35 cellular contexts compared by ENCODE assay signal in genomic region chr11:31767066-31767465, GRCh38. TPM values are rescaled to one million over a fixed set of nuclear protein-coding genes. Genes with fewer than 3 reads are reported as not detected.
"Had no signal": no experiment of that assay in that cellular context is flagged by ENCODE, and none has a peak within 500 bp of the region (broad histone marks: within the 10 kb centered on the region; RNA-seq: fewer than 3 reads in every experiment).

No MANE protein-coding gene starts in this region.

- H3K9me3 Mint-ChIP-seq: activated B cell treated with CpG ODN at 0.5 μM for 24 hours; activated CD4-positive, alpha-beta memory T cell treated with anti-CD3 and anti-CD28 coated beads for 36 hours; activated CD4-positive, alpha-beta T cell treated with anti-CD3 and anti-CD28 coated beads, Interleukin-2, amount 10 ng/mL, durations not matched to agents 24 days and 14 days; activated CD8-positive, alpha-beta T cell treated with anti-CD3 and anti-CD28 coated beads for 36 hours; activated naive CD4-positive, alpha-beta T cell treated with anti-CD3 and anti-CD28 coated beads for 36 hours; activated naive CD4-positive, alpha-beta T cell treated with anti-CD3 and anti-CD28 coated beads, Interleukin-2, amount 50 U/mL, for 72 hours; activated naive CD8-positive, alpha-beta T cell treated with anti-CD3 and anti-CD28 coated beads for 36 hours; activated T-cell treated with anti-CD3 and anti-CD28 coated beads, Interleukin-2, amount 50 U/mL, for 4 hours; activated T-cell treated with anti-CD3 and anti-CD28 coated beads, Interleukin-2, amount 50 U/mL, for 72 hours; activated T-helper 1 cell treated with anti-CD3 and anti-CD28 coated beads, Interleukin-12 subunit alpha, Interleukin-12 subunit beta, Interleukin-2, Interleukin-4 antibody, amounts not matched to agents 30 ng/mL and 10 ng/mL and 1 ng/mL, durations not matched to agents 14 hours and 24 hours and 36 hours; activated T-helper 17 cell treated with anti-CD3 and anti-CD28 coated beads, Interleukin-2, amount 50 U/mL, for 72 hours; central memory CD8-positive, alpha-beta T cell; T-helper 1 cell treated with Interleukin-12 subunit alpha and Interleukin-12 subunit beta and Interleukin-4 antibody, amounts not matched to agents 30 μg/mL and 1 μg/mL, for 36 hours; T-helper 2 cell treated with Interferon-gamma antibody and Interleukin-4, amounts not matched to agents 5 μg/mL and 100 μg/mL, for 36 hours had no signal

- H3K36me3 Mint-ChIP-seq: activated CD4-positive, alpha-beta memory T cell treated with anti-CD3 and anti-CD28 coated beads for 36 hours; activated naive CD8-positive, alpha-beta T cell treated with anti-CD3 and anti-CD28 coated beads for 36 hours had no signal

- H3K36me3 ChIP-seq: adrenal gland, brain microvascular endothelial cell, breast epithelium had no signal

- H3K27ac ChIP-seq: adrenal gland, brain microvascular endothelial cell, breast epithelium, VCaP had no signal

- H3K4me1 Mint-ChIP-seq: activated B cell treated with CpG ODN at 0.5 μM for 24 hours; activated CD4-positive, alpha-beta T cell treated with anti-CD3 and anti-CD28 coated beads, Interleukin-2, amount 10 ng/mL, durations not matched to agents 24 days and 14 days; activated naive CD8-positive, alpha-beta T cell treated with anti-CD3 and anti-CD28 coated beads for 36 hours; activated T-helper 17 cell treated with anti-CD3 and anti-CD28 coated beads, Interleukin-2, amount 50 U/mL, for 72 hours; central memory CD8-positive, alpha-beta T cell had no signal

- DNase-seq: activated B cell treated with CpG ODN at 0.5 μM for 24 hours; activated CD4-positive, alpha-beta memory T cell treated with anti-CD3 and anti-CD28 coated beads for 36 hours; activated CD4-positive, alpha-beta T cell treated with anti-CD3 and anti-CD28 coated beads for 4 hours; activated CD4-positive, alpha-beta T cell treated with anti-CD3 and anti-CD28 coated beads, Interleukin-2, amount 10 ng/mL, durations not matched to agents 24 days and 14 days; activated CD4-positive, alpha-beta T cell treated with anti-CD3 and anti-CD28 coated beads, Interleukin-2, amount 50 U/mL, for 1 hour; activated CD4-positive, alpha-beta T cell treated with anti-CD3 and anti-CD28 coated beads, Interleukin-2, amount 50 U/mL, for 4 hours; activated CD4-positive, CD25-positive, alpha-beta regulatory T cell treated with anti-CD3 and anti-CD28 coated beads, Interleukin-2, amount 50 U/mL, for 72 hours; activated CD8-positive, alpha-beta memory T cell treated with anti-CD3 and anti-CD28 coated beads, Interleukin-2, amount 50 U/mL, for 4 hours; activated CD8-positive, alpha-beta T cell treated with anti-CD3 and anti-CD28 coated beads for 36 hours; activated effector memory CD4-positive, alpha-beta T cell treated with anti-CD3 and anti-CD28 coated beads, Interleukin-2, amount 50 U/mL, for 16 hours; activated gamma-delta T cell treated with Interleukin-2 at 50 U/mL for 16 hours; activated naive CD4-positive, alpha-beta T cell; activated naive CD4-positive, alpha-beta T cell treated with anti-CD3 and anti-CD28 coated beads for 36 hours; activated naive CD4-positive, alpha-beta T cell treated with anti-CD3 and anti-CD28 coated beads, Interleukin-2, amount 50 U/mL, for 16 hours; activated naive CD8-positive, alpha-beta T cell treated with anti-CD3 and anti-CD28 coated beads for 36 hours; activated T-cell treated with anti-CD3 and anti-CD28 coated beads for 4 hours; activated T-cell treated with anti-CD3 and anti-CD28 coated beads, Interleukin-2, amount 50 U/mL, for 1 hour; activated T-cell treated with anti-CD3 and anti-CD28 coated beads, Interleukin-2, amount 50 U/mL, for 4 hours; activated T-cell treated with anti-CD3 and anti-CD28 coated beads, Interleukin-2, amount 50 U/mL, for 72 hours; adrenal gland; amniotic stem cell; aorta; brain microvascular endothelial cell; T-helper 1 cell; T-helper 2 cell; T-helper 9 cell had no signal

- H3K4me1 ChIP-seq: adrenal gland, breast epithelium had no signal

- H3K4me3 ChIP-seq: adrenal gland, breast epithelium had no signal

- H3K27me3 Mint-ChIP-seq: activated B cell treated with CpG ODN at 0.5 μM for 24 hours; activated CD4-positive, alpha-beta memory T cell treated with anti-CD3 and anti-CD28 coated beads for 36 hours; activated CD4-positive, alpha-beta T cell treated with anti-CD3 and anti-CD28 coated beads, Interleukin-2, amount 10 ng/mL, durations not matched to agents 24 days and 14 days; activated CD8-positive, alpha-beta T cell treated with anti-CD3 and anti-CD28 coated beads for 36 hours; activated naive CD8-positive, alpha-beta T cell treated with anti-CD3 and anti-CD28 coated beads for 36 hours; activated T-helper 17 cell treated with anti-CD3 and anti-CD28 coated beads, Interleukin-2, amount 50 U/mL, for 72 hours; central memory CD8-positive, alpha-beta T cell had no signal

- H3K9me3 ChIP-seq: breast epithelium had no signal

- H3K27ac Mint-ChIP-seq: activated B cell treated with CpG ODN at 0.5 μM for 24 hours; activated CD4-positive, alpha-beta memory T cell treated with anti-CD3 and anti-CD28 coated beads for 36 hours; activated CD4-positive, alpha-beta T cell treated with anti-CD3 and anti-CD28 coated beads, Interleukin-2, amount 10 ng/mL, durations not matched to agents 24 days and 14 days; activated CD8-positive, alpha-beta T cell treated with anti-CD3 and anti-CD28 coated beads for 36 hours; activated naive CD4-positive, alpha-beta T cell treated with anti-CD3 and anti-CD28 coated beads for 36 hours; activated naive CD4-positive, alpha-beta T cell treated with anti-CD3 and anti-CD28 coated beads, Interleukin-2, amount 50 U/mL, for 72 hours; activated naive CD8-positive, alpha-beta T cell treated with anti-CD3 and anti-CD28 coated beads for 36 hours; activated T-cell treated with anti-CD3 and anti-CD28 coated beads, Interleukin-2, amount 50 U/mL, for 72 hours; activated T-helper 1 cell treated with anti-CD3 and anti-CD28 coated beads, Interleukin-12 subunit alpha, Interleukin-12 subunit beta, Interleukin-2, Interleukin-4 antibody, amounts not matched to agents 30 ng/mL and 10 ng/mL and 1 ng/mL, durations not matched to agents 14 hours and 24 hours and 36 hours; activated T-helper 17 cell treated with anti-CD3 and anti-CD28 coated beads, Interleukin-2, amount 50 U/mL, for 72 hours; T-helper 1 cell treated with Interleukin-12 subunit alpha and Interleukin-12 subunit beta and Interleukin-4 antibody, amounts not matched to agents 30 μg/mL and 1 μg/mL, for 36 hours; T-helper 2 cell treated with Interferon-gamma antibody and Interleukin-4, amounts not matched to agents 5 μg/mL and 100 μg/mL, for 36 hours had no signal

- ATAC-seq: activated CD8-positive, alpha-beta T cell treated with anti-CD3 and anti-CD28 coated beads for 36 hours; activated naive CD4-positive, alpha-beta T cell treated with anti-CD3 and anti-CD28 coated beads, Interleukin-2, amount 50 U/mL, for 72 hours; activated T-cell treated with anti-CD3 and anti-CD28 coated beads, Interleukin-2, amount 50 U/mL, for 4 hours; activated T-cell treated with anti-CD3 and anti-CD28 coated beads, Interleukin-2, amount 50 U/mL, for 72 hours; activated T-helper 17 cell treated with anti-CD3 and anti-CD28 coated beads, Interleukin-2, amount 50 U/mL, for 72 hours had no signal

- H3K4me3 Mint-ChIP-seq: activated B cell treated with CpG ODN at 0.5 μM for 24 hours; activated CD4-positive, alpha-beta memory T cell treated with anti-CD3 and anti-CD28 coated beads for 36 hours; activated CD4-positive, alpha-beta T cell treated with anti-CD3 and anti-CD28 coated beads, Interleukin-2, amount 10 ng/mL, durations not matched to agents 24 days and 14 days; activated CD8-positive, alpha-beta T cell treated with anti-CD3 and anti-CD28 coated beads for 36 hours; activated naive CD4-positive, alpha-beta T cell treated with anti-CD3 and anti-CD28 coated beads for 36 hours; activated naive CD8-positive, alpha-beta T cell treated with anti-CD3 and anti-CD28 coated beads for 36 hours; activated T-cell treated with anti-CD3 and anti-CD28 coated beads, Interleukin-2, amount 50 U/mL, for 4 hours; activated T-cell treated with anti-CD3 and anti-CD28 coated beads, Interleukin-2, amount 50 U/mL, for 72 hours; activated T-helper 1 cell treated with anti-CD3 and anti-CD28 coated beads, Interleukin-12 subunit alpha, Interleukin-12 subunit beta, Interleukin-2, Interleukin-4 antibody, amounts not matched to agents 30 ng/mL and 10 ng/mL and 1 ng/mL, durations not matched to agents 14 hours and 24 hours and 36 hours; activated T-helper 17 cell treated with anti-CD3 and anti-CD28 coated beads, Interleukin-2, amount 50 U/mL, for 72 hours; central memory CD8-positive, alpha-beta T cell; T-helper 1 cell treated with Interleukin-12 subunit alpha and Interleukin-12 subunit beta and Interleukin-4 antibody, amounts not matched to agents 30 μg/mL and 1 μg/mL, for 36 hours; T-helper 2 cell treated with Interferon-gamma antibody and Interleukin-4, amounts not matched to agents 5 μg/mL and 100 μg/mL, for 36 hours had no signal

- H3K27me3 ChIP-seq: adrenal gland, brain microvascular endothelial cell, breast epithelium had no signal

RNA-seq across cellular contexts. Expression of gene PAX6, which starts 44.1 kb away (rescaled TPM):
- total RNA-seq: activated B cell treated with CpG ODN at 0.5 μM for 24 hours; activated CD4-positive, alpha-beta memory T cell treated with anti-CD3 and anti-CD28 coated beads for 36 hours; activated CD4-positive, alpha-beta T cell treated with anti-CD3 and anti-CD28 coated beads, Interleukin-2, amount 10 ng/mL, durations not matched to agents 24 days and 14 days; activated CD8-positive, alpha-beta memory T cell treated with anti-CD3 and anti-CD28 coated beads for 36 hours; activated CD8-positive, alpha-beta T cell treated with anti-CD3 and anti-CD28 coated beads for 36 hours; activated naive CD8-positive, alpha-beta T cell treated with anti-CD3 and anti-CD28 coated beads for 36 hours; activated T-cell treated with anti-CD3 and anti-CD28 coated beads, Interleukin-2, amount 50 U/mL, for 4 hours; activated T-helper 1 cell treated with anti-CD3 and anti-CD28 coated beads, Interleukin-12 subunit alpha, Interleukin-12 subunit beta, Interleukin-2, Interleukin-4 antibody, amounts not matched to agents 30 ng/mL and 10 ng/mL and 1 ng/mL, durations not matched to agents 14 hours and 24 hours and 36 hours; activated T-helper 17 cell treated with anti-CD3 and anti-CD28 coated beads, Interleukin-2, amount 50 U/mL, for 72 hours had no signal
